21 cellular contexts compared by ENCODE assay signal in the genomic region with DNA sequence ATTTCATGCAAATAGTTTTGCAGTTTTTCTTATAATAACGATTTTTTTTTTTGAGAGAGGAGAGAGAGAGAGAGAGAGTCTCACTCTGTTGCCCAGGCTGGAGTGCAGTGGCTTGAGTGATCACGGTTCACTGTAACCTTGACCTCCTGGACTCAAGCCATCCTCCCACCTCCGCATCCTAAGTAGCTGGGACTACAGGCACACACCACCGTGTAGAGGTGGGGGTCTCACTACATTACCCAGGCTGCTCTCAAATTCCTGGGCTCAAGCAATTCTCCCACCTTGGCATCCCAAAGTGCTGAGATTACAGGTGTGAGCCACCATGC. TPM values are rescaled to one million over a fixed set of nuclear protein-coding genes. Genes with fewer than 3 reads are reported as not detected.
"Had no signal": no experiment of that assay in that cellular context is flagged by ENCODE, and none has a peak within 500 bp of the region (broad histone marks: within the 10 kb centered on the region; RNA-seq: fewer than 3 reads in every experiment).

No MANE protein-coding gene starts in this region.

- H3K9me3 ChIP-seq: lower lobe of right lung, neutrophil, pancreas, tibial nerve, uterus had no signal

- H3K27me3 ChIP-seq: pancreas, tibial nerve, uterus had no signal

- H3K4me3 ChIP-seq: lower lobe of right lung, pancreas, uterus had no signal

- H3K27ac ChIP-seq: lower lobe of right lung, neutrophil, pancreas, tibial nerve, uterus had no signal

- H3K4me1 ChIP-seq: lower lobe of right lung, pancreas, tibial nerve, uterus had no signal

- ATAC-seq: activated CD8-positive, alpha-beta memory T cell treated with anti-CD3 and anti-CD28 coated beads, Interleukin-2, amount 10 ng/mL, durations not matched to agents 7 days and 5 days; activated T-helper 17 cell treated with anti-CD3 and anti-CD28 coated beads, Interleukin-2, amount 50 U/mL, for 72 hours; lower lobe of right lung; natural killer cell treated with Interleukin-12 subunit alpha and Interleukin-12 subunit beta and Interleukin-15 and Interleukin-18, amount 100 ng/mL, for 72 hours had no signal

- H3K36me3 ChIP-seq: lower lobe of right lung, neutrophil, pancreas, tibial nerve, uterus had no signal

- DNase-seq: activated CD4-positive, alpha-beta memory T cell treated with anti-CD3 and anti-CD28 coated beads, Interleukin-2, amount 10 ng/mL, durations not matched to agents 7 days and 5 days; activated CD4-positive, alpha-beta T cell treated with anti-CD3 and anti-CD28 coated beads for 48 hours; activated CD4-positive, CD25-positive, alpha-beta regulatory T cell; activated CD8-positive, alpha-beta memory T cell treated with anti-CD3 and anti-CD28 coated beads, Interleukin-2, amount 10 ng/mL, durations not matched to agents 7 days and 5 days; activated naive CD4-positive, alpha-beta T cell; activated naive CD8-positive, alpha-beta T cell treated with anti-CD3 and anti-CD28 coated beads for 36 hours; activated T-cell treated with anti-CD3 and anti-CD28 coated beads, Interleukin-2, amount 50 U/mL, for 1 hour; amniotic stem cell; effector CD4-positive, alpha-beta T cell; immature natural killer cell; lower lobe of right lung; pancreas; stimulated activated CD4-positive, alpha-beta T cell treated with anti-CD3 and anti-CD28 coated beads, Interleukin-12 subunit alpha, Interleukin-12 subunit beta, amount 100 ng/mL, for 4 hours; stimulated activated CD4-positive, alpha-beta T cell treated with anti-CD3 and anti-CD28 coated beads, Interleukin-1b, Interleukin-23, amount 100 ng/mL, for 48 hours; stimulated activated CD8-positive, alpha-beta memory T cell treated with anti-CD3 and anti-CD28 coated beads, Interleukin-4, amount 100 ng/mL, for 48 hours; stimulated activated naive CD4-positive, alpha-beta T cell treated with Interleukin-2 at 50 U/mL for 16 hours; uterus had no signal

- FAIRE-seq: pancreas had no signal

RNA-seq across cellular contexts. Expression of gene GJB6, which starts 26.8 kb away (rescaled TPM):
- polyA plus RNA-seq: immature natural killer cell had no signal
